In the genomic region with DNA sequence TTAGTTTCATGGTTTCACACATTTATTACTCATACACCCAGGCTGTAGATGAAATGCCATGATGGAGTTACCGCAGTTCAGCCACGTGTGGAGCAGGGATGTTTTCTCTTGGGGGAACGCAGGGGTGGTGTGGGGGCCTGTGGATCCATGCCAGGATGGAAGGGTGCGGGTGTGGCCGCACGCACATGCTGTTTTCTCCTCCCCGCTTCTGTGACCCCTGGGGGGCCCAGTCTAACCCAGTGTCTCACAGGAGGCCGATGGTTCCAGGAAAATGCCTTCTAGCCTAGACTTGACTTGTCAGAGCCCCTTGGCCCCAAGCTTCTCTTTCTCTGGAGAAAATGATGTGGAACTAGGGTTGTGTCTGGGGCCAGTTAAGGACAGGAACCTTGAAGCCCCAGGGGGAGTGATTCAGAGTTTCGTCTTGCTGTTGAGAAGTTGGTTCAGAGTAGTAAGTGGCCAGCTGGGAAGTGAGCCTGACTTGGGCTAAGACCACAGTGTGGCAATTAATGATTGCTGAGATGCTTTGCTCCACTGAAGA, we compare ENCODE assay signal across 1 cellular context.
TF ChIP-seq lines count a peak whose summit lies in the region.

No MANE protein-coding gene starts in this region.

TF ChIP-seq in K562, 482 proteins besides CTCF, POLR2A, EP300 and RAD21 (continued from another document and continues in another):
- TF ChIP-seq, protein P1, sequence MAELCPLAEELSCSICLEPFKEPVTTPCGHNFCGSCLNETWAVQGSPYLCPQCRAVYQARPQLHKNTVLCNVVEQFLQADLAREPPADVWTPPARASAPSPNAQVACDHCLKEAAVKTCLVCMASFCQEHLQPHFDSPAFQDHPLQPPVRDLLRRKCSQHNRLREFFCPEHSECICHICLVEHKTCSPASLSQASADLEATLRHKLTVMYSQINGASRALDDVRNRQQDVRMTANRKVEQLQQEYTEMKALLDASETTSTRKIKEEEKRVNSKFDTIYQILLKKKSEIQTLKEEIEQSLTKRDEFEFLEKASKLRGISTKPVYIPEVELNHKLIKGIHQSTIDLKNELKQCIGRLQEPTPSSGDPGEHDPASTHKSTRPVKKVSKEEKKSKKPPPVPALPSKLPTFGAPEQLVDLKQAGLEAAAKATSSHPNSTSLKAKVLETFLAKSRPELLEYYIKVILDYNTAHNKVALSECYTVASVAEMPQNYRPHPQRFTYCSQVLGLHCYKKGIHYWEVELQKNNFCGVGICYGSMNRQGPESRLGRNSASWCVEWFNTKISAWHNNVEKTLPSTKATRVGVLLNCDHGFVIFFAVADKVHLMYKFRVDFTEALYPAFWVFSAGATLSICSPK (IDR thresholded peaks at IDR 0.05; ENCODE audit: borderline replicate concordance) = no peak
- TF ChIP-seq ZNF436 (CRISPR knock-in tag; IDR thresholded peaks at IDR 0.05) (no peak), ZNF124 (CRISPR knock-in tag; IDR thresholded peaks at IDR 0.05) (no peak), HLTF (IDR thresholded peaks at IDR 0.05) (no peak), FOS (IDR thresholded peaks at IDR 0.05; ENCODE audit: extremely low read depth, insufficient read length) (no peak), RBM34 (IDR thresholded peaks at IDR 0.05; ENCODE audit: borderline replicate concordance, insufficient read depth, low read length) (no peak), ZBTB8A (IDR thresholded peaks at IDR 0.05; ENCODE audit: partially characterized antibody) (no peak), SMARCC2 (IDR thresholded peaks at IDR 0.05; ENCODE audit: low read depth) (no peak), MAZ (CRISPR knock-in tag; conservative IDR thresholded peaks at IDR 0.05 in 1 of 2, IDR thresholded peaks at IDR 0.05 in 1 of 2) (0 out of 4 replicates have a peak, but pooled peaks of 1 of the 2 experiments have one; percentile 21), SLC30A9 (CRISPR knock-in tag; IDR thresholded peaks at IDR 0.05) (no peak), PPARD (CRISPR knock-in tag; IDR thresholded peaks at IDR 0.05) (no peak), HCFC1 (IDR thresholded peaks at IDR 0.05; ENCODE audit: low read depth, low read length) (no peak), ZNF274 (IDR thresholded peaks at IDR 0.05; ENCODE audit: borderline replicate concordance, low read depth, low read length) (no peak), CBX8 (IDR thresholded peaks at IDR 0.05; ENCODE audit: borderline replicate concordance, extremely low read depth, low read depth, low read length, poor library complexity, severe bottlenecking) (no peak), EHMT2 (IDR thresholded peaks at IDR 0.05) (no peak), NFE2L1 (tag; IDR thresholded peaks at IDR 0.05; ENCODE audit: borderline replicate concordance, low read depth) (peak; percentile 11; the same call in 1 of the 2 replicates), NR2C2 (CRISPR knock-in tag; IDR thresholded peaks at IDR 0.05) (no peak), NR2C2 (tag; IDR thresholded peaks at IDR 0.05) (0 out of 2 replicates have a peak, but pooled peaks have one; percentile 5), SIN3B (IDR thresholded peaks at IDR 0.05; ENCODE audit: low read depth) (no peak), ZNF431 (CRISPR knock-in tag; IDR thresholded peaks at IDR 0.05) (no peak), NRF1 (conservative IDR thresholded peaks at IDR 0.05 in 1 of 2, IDR thresholded peaks at IDR 0.05 in 1 of 2) (no peak), SAFB (IDR thresholded peaks at IDR 0.05; ENCODE audit: borderline replicate concordance, low read depth, low read length) (no peak), RB1 (IDR thresholded peaks at IDR 0.05; ENCODE audit: low read depth) (no peak), HDAC3 (IDR thresholded peaks at IDR 0.05; ENCODE audit: borderline replicate concordance, partially characterized antibody) (no peak), MEF2D (tag; conservative IDR thresholded peaks at IDR 0.05; ENCODE audit: low read depth) (no peak; the same call in 1 of the 2 replicates), ZNF354B (CRISPR knock-in tag; IDR thresholded peaks at IDR 0.05) (no peak), PURB (CRISPR knock-in tag; IDR thresholded peaks at IDR 0.05; ENCODE audit: low read depth) (no peak), PRPF4 (IDR thresholded peaks at IDR 0.05; ENCODE audit: insufficient read depth, low read depth, low read length, poor library complexity, severe bottlenecking) (no peak), STAT5A (IDR thresholded peaks at IDR 0.05; ENCODE audit: borderline replicate concordance, low read length) (no peak), KAT2B (IDR thresholded peaks at IDR 0.05; ENCODE audit: low read depth, low read length) (no peak), MCM2 (IDR thresholded peaks at IDR 0.05; ENCODE audit: low read depth) (no peak), SMARCE1 (IDR thresholded peaks at IDR 0.05) (no peak), ZBTB7A (IDR thresholded peaks at IDR 0.05; ENCODE audit: borderline replicate concordance, control insufficient read depth, low read depth, low read length) (no peak)
- TF ChIP-seq, protein P2, sequence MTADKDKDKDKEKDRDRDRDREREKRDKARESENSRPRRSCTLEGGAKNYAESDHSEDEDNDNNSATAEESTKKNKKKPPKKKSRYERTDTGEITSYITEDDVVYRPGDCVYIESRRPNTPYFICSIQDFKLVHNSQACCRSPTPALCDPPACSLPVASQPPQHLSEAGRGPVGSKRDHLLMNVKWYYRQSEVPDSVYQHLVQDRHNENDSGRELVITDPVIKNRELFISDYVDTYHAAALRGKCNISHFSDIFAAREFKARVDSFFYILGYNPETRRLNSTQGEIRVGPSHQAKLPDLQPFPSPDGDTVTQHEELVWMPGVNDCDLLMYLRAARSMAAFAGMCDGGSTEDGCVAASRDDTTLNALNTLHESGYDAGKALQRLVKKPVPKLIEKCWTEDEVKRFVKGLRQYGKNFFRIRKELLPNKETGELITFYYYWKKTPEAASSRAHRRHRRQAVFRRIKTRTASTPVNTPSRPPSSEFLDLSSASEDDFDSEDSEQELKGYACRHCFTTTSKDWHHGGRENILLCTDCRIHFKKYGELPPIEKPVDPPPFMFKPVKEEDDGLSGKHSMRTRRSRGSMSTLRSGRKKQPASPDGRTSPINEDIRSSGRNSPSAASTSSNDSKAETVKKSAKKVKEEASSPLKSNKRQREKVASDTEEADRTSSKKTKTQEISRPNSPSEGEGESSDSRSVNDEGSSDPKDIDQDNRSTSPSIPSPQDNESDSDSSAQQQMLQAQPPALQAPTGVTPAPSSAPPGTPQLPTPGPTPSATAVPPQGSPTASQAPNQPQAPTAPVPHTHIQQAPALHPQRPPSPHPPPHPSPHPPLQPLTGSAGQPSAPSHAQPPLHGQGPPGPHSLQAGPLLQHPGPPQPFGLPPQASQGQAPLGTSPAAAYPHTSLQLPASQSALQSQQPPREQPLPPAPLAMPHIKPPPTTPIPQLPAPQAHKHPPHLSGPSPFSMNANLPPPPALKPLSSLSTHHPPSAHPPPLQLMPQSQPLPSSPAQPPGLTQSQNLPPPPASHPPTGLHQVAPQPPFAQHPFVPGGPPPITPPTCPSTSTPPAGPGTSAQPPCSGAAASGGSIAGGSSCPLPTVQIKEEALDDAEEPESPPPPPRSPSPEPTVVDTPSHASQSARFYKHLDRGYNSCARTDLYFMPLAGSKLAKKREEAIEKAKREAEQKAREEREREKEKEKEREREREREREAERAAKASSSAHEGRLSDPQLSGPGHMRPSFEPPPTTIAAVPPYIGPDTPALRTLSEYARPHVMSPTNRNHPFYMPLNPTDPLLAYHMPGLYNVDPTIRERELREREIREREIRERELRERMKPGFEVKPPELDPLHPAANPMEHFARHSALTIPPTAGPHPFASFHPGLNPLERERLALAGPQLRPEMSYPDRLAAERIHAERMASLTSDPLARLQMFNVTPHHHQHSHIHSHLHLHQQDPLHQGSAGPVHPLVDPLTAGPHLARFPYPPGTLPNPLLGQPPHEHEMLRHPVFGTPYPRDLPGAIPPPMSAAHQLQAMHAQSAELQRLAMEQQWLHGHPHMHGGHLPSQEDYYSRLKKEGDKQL (CRISPR knock-in tag; IDR thresholded peaks at IDR 0.05; ENCODE audit: borderline replicate concordance) = no peak
- TF ChIP-seq, protein P3, sequence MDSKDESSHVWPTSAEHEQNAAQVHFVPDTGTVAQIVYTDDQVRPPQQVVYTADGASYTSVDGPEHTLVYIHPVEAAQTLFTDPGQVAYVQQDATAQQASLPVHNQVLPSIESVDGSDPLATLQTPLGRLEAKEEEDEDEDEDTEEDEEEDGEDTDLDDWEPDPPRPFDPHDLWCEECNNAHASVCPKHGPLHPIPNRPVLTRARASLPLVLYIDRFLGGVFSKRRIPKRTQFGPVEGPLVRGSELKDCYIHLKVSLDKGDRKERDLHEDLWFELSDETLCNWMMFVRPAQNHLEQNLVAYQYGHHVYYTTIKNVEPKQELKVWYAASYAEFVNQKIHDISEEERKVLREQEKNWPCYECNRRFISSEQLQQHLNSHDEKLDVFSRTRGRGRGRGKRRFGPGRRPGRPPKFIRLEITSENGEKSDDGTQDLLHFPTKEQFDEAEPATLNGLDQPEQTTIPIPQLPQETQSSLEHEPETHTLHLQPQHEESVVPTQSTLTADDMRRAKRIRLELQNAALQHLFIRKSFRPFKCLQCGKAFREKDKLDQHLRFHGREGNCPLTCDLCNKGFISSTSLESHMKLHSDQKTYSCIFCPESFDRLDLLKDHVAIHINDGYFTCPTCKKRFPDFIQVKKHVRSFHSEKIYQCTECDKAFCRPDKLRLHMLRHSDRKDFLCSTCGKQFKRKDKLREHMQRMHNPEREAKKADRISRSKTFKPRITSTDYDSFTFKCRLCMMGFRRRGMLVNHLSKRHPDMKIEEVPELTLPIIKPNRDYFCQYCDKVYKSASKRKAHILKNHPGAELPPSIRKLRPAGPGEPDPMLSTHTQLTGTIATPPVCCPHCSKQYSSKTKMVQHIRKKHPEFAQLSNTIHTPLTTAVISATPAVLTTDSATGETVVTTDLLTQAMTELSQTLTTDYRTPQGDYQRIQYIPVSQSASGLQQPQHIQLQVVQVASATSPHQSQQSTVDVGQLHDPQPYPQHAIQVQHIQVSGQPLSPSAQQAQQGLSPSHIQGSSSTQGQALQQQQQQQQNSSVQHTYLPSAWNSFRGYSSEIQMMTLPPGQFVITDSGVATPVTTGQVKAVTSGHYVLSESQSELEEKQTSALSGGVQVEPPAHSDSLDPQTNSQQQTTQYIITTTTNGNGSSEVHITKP (IDR thresholded peaks at IDR 0.05; ENCODE audit: partially characterized antibody) = no peak
- TF ChIP-seq, protein P4, sequence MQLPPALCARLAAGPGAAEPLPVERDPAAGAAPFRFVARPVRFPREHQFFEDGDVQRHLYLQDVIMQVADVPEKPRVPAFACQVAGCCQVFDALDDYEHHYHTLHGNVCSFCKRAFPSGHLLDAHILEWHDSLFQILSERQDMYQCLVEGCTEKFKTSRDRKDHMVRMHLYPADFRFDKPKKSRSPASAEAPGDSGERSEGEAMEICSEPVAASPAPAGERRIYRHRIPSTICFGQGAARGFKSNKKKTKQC (CRISPR knock-in tag; IDR thresholded peaks at IDR 0.05) = no peak
- TF ChIP-seq, protein P5, sequence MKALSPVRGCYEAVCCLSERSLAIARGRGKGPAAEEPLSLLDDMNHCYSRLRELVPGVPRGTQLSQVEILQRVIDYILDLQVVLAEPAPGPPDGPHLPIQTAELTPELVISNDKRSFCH (CRISPR knock-in tag; IDR thresholded peaks at IDR 0.05) = no peak
- TF ChIP-seq, protein P5 (tag; IDR thresholded peaks at IDR 0.05) = peak; percentile 65; the same call in 1 of the 2 replicates
- TF ChIP-seq, protein P6, sequence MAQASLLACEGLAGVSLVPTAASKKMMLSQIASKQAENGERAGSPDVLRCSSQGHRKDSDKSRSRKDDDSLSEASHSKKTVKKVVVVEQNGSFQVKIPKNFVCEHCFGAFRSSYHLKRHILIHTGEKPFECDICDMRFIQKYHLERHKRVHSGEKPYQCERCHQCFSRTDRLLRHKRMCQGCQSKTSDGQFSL (CRISPR knock-in tag; IDR thresholded peaks at IDR 0.05) = no peak
- TF ChIP-seq, protein P6 (tag; IDR thresholded peaks at IDR 0.05) = peak in 1 of 2 experiments; percentile 81; a peak in 1 of 4 replicates
- TF ChIP-seq, protein P7, sequence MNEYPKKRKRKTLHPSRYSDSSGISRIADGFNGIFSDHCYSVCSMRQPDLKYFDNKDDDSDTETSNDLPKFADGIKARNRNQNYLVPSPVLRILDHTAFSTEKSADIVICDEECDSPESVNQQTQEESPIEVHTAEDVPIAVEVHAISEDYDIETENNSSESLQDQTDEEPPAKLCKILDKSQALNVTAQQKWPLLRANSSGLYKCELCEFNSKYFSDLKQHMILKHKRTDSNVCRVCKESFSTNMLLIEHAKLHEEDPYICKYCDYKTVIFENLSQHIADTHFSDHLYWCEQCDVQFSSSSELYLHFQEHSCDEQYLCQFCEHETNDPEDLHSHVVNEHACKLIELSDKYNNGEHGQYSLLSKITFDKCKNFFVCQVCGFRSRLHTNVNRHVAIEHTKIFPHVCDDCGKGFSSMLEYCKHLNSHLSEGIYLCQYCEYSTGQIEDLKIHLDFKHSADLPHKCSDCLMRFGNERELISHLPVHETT (CRISPR knock-in tag; conservative IDR thresholded peaks at IDR 0.05 in 1 of 2, IDR thresholded peaks at IDR 0.05 in 1 of 2) = 0 out of 4 replicates have a peak, but pooled peaks of 1 of the 2 experiments have one; percentile 15
- TF ChIP-seq, protein P8, sequence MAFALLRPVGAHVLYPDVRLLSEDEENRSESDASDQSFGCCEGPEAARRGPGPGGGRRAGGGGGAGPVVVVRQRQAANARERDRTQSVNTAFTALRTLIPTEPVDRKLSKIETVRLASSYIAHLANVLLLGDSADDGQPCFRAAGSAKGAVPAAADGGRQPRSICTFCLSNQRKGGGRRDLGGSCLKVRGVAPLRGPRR (CRISPR knock-in tag; IDR thresholded peaks at IDR 0.05) = no peak
- TF ChIP-seq, protein P9, sequence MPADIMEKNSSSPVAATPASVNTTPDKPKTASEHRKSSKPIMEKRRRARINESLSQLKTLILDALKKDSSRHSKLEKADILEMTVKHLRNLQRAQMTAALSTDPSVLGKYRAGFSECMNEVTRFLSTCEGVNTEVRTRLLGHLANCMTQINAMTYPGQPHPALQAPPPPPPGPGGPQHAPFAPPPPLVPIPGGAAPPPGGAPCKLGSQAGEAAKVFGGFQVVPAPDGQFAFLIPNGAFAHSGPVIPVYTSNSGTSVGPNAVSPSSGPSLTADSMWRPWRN (IDR thresholded peaks at IDR 0.05; ENCODE audit: low read depth) = no peak
- TF ChIP-seq, protein P10, sequence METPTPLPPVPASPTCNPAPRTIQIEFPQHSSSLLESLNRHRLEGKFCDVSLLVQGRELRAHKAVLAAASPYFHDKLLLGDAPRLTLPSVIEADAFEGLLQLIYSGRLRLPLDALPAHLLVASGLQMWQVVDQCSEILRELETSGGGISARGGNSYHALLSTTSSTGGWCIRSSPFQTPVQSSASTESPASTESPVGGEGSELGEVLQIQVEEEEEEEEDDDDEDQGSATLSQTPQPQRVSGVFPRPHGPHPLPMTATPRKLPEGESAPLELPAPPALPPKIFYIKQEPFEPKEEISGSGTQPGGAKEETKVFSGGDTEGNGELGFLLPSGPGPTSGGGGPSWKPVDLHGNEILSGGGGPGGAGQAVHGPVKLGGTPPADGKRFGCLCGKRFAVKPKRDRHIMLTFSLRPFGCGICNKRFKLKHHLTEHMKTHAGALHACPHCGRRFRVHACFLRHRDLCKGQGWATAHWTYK (CRISPR knock-in tag; IDR thresholded peaks at IDR 0.05) = no peak; the same call in 1 of the 2 replicates
